Comparison of ENCODE assay signal across 8 cellular contexts in the genomic region with DNA sequence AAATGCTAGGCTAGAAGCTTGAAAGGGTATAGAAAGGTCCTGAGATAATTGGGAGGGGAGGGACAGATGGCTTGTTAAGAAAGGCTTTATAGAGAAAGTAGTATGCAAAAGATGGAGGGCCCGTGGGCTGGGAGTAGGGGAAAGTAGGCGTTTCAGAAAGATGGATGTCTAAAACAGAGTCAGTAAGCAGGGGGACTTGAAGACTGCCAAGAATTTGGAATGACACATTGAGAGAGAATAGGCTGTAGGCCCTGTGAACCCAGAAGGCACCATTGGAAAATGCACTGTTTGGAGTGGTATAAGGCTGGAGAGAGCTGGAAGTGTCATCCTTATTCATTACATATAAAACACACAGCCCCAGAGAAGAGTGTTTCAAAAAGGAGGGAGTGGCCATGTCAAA. TPM values are rescaled to one million over a fixed set of nuclear protein-coding genes. Genes with fewer than 3 reads are reported as not detected.
DNase-seq lines count a peak whose midpoint lies in the region; ATAC-seq and TF ChIP-seq lines count a peak whose summit lies in the region.

No MANE protein-coding gene starts in this region.

- WGBS in stomach, 5 donors = 0 to 2% (median 0%) methylated on average over 2 of the region's 2 CpGs

- H3K9me3 ChIP-seq in iPS-18c (ENCODE audit: control insufficient read depth, insufficient read depth, low read length) (no peaks in the 10 kb centered on the region), stomach (no peaks in the 10 kb centered on the region)

- H3K27me3 Mint-ChIP-seq in IgD-negative memory B cell = no peaks in the 10 kb centered on the region

- H3K9me3 Mint-ChIP-seq in IgD-negative memory B cell = no peaks in the 10 kb centered on the region
- H3K9me3 Mint-ChIP-seq in activated naive CD4-positive, alpha-beta T cell treated with anti-CD3 and anti-CD28 coated beads, Interleukin-2, amount 50 U/mL, for 72 hours = no peaks in the 10 kb centered on the region

- intact Hi-C loops in stomach (cut with DNase I; ENCODE audit: low total_unique reads) = no loop called here

- H3K27ac ChIP-seq in stomach = peak overlapping the region in 4 of 5 donors; percentile 96 to 98 (median 97)

- H3K4me3 ChIP-seq in iPS-18c (ENCODE audit: insufficient read depth, low read depth, low read length) (peak overlapping the region; percentile 80), stomach (peak overlapping the region; percentile 67 to 93 (median 87))

- peak overlapping the region; percentile 96 to 100 (median 99) for H3K4me3 Mint-ChIP-seq in IgD-negative memory B cell

- no peak for TF ChIP-seq EP300 in stomach (IDR thresholded peaks at IDR 0.05)

- H3K36me3 ChIP-seq in stomach = peaks cover 17 to 43% (median 34%) of the 10 kb centered on the region in 4 donors

- no peaks in the 10 kb centered on the region for H3K27me3 ChIP-seq in stomach

- peak in 1 of 2 donors; percentile 46 for ATAC-seq in activated naive CD4-positive, alpha-beta T cell treated with anti-CD3 and anti-CD28 coated beads, Interleukin-2, amount 50 U/mL, for 72 hours
- ATAC-seq in HG03521 (IDR thresholded peaks at IDR 0.05; ENCODE audit: unreplicated experiment) = no peak

- H3K4me1 ChIP-seq in stomach = peaks cover 22 to 62% (median 39%) of the 10 kb centered on the region in 4 donors

- H3K27ac Mint-ChIP-seq in IgD-negative memory B cell = peak overlapping the region; percentile 100
- H3K27ac Mint-ChIP-seq in activated naive CD4-positive, alpha-beta T cell treated with anti-CD3 and anti-CD28 coated beads, Interleukin-2, amount 50 U/mL, for 72 hours = peak overlapping the region; percentile 96 to 100

- peak; percentile 18 for DNase-seq in COR-L47 (lab: John Stamatoyannopoulos, UW)
- DNase-seq in activated naive CD4-positive, alpha-beta T cell treated with anti-CD3 and anti-CD28 coated beads, Interleukin-2, amount 50 U/mL, for 72 hours (ENCODE audit: low spot score in 2 of 2) = no peak
- DNase-seq in stomach = no peak
- no peak for DNase-seq in SIG-M5 treated with dmso at 0.1 percent for 504 hours (lab: John Stamatoyannopoulos, UW; ENCODE audit: unreplicated experiment)
- no peak for DNase-seq in stimulated activated CD4-positive, alpha-beta T cell treated with anti-CD3 and anti-CD28 coated beads, Interleukin-2, amount 100 ng/mL, for 48 hours

- TF ChIP-seq POLR2A in stomach (IDR thresholded peaks at IDR 0.05) = no peak

- H3K36me3 Mint-ChIP-seq in IgD-negative memory B cell = no peaks in the 10 kb centered on the region
- peaks cover 26 to 27% of the 10 kb centered on the region in 2 donors for H3K36me3 Mint-ChIP-seq in activated naive CD4-positive, alpha-beta T cell treated with anti-CD3 and anti-CD28 coated beads, Interleukin-2, amount 50 U/mL, for 72 hours

- peaks cover 32 to 51% (median 34%) of the 10 kb centered on the region in 3 donors for H3K4me1 Mint-ChIP-seq in IgD-negative memory B cell

- TF ChIP-seq CTCF in stomach (IDR thresholded peaks at IDR 0.05) = no peak

RNA-seq across cellular contexts. Expression of a gene that starts 0.9 kb away (rescaled TPM):
- 95.7 TPM for polyA plus RNA-seq in IgD-negative memory B cell
- 100 to 1,000 TPM in 1 of 2 donors, 10 to 100 TPM in 1; 60.4 to 120 TPM for total RNA-seq in activated naive CD4-positive, alpha-beta T cell treated with anti-CD3 and anti-CD28 coated beads, Interleukin-2, amount 50 U/mL, for 72 hours
- total RNA-seq in stomach = 10 to 100 TPM; 11.6 to 78.8 (median 20.1) TPM
- polyA plus RNA-seq in stomach = 100 to 1,000 TPM in 2 of 3 donors, 10 to 100 TPM in 1; 82.6 to 106 (median 104) TPM

RNA-seq across cellular contexts. Expression of a gene that starts 1.2 kb away (rescaled TPM):
- 8.5 TPM for polyA plus RNA-seq in IgD-negative memory B cell
- 10 to 100 TPM; 10.9 to 13.2 TPM for total RNA-seq in activated naive CD4-positive, alpha-beta T cell treated with anti-CD3 and anti-CD28 coated beads, Interleukin-2, amount 50 U/mL, for 72 hours
- 10 to 100 TPM in 4 of 5 donors, 1 to 10 TPM in 1; 4.6 to 57.2 (median 27.2) TPM for total RNA-seq in stomach
- 1 to 10 TPM; 2.4 to 4.1 (median 2.7) TPM for polyA plus RNA-seq in stomach

RNA-seq across cellular contexts. Expression of a gene that starts 45.8 kb away (rescaled TPM):
- polyA plus RNA-seq in IgD-negative memory B cell = 0.05 TPM
- 1 to 10 TPM; 1.9 to 2.3 TPM for total RNA-seq in activated naive CD4-positive, alpha-beta T cell treated with anti-CD3 and anti-CD28 coated beads, Interleukin-2, amount 50 U/mL, for 72 hours
- 10 to 100 TPM in 3 of 5 donors, 1 to 10 TPM in 2; 4.1 to 24.4 (median 23.7) TPM for total RNA-seq in stomach
- 1 to 10 TPM; 3.1 to 9.9 (median 6.9) TPM for polyA plus RNA-seq in stomach
